8 cellular contexts compared by ENCODE assay signal in the genomic region with DNA sequence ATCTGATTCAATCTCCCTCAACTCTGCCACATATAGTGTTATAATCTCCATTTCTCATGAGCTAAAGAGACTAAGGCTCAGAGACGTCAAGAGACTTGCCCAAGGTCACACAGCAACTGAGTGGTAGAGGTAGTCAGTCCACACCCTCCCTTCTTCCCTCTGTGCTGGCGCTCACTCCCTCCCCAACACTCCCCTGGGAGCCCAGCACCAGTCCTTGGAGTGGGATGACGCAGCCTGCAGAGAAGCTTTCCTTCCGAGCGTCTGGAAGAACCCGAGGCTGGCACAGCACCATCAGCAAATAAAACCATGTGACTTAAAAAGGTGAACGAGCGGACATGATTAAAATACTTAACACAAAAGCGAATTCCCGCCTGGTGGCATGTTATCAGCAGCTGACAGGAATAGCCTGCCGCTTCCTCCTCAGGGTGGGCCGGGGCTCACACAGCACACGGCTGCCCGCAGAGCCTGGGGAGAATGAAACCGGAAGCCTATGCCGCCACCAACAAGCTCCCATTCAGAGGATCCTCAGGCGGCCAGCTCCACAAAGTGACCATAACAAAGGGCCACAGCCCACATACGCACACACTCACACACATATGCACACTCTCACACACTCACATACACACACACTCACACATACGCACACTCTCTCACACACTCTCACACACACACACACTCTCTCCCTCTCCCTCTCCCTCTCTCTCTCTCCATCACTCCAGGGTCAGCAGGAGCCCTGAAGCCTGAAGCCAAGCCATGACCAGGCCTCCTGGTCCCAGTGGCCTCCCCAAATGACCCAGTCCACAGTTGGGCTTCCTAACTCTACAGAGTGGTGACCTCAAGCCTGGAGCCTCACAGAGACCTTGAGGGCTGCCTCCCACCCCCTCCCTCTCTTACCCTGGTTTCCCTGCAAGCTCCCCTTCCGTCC.
A peak's percentile ranks its signal among the peaks of the same experiment; 100 is the strongest.
DNase-seq lines count a peak whose midpoint lies in the region; ATAC-seq and TF ChIP-seq lines count a peak whose summit lies in the region.

No MANE protein-coding gene starts in this region.

- H3K4me3 ChIP-seq in Loucy (ENCODE audit: low read length, poor library complexity, severe bottlenecking) = peak overlapping the region; percentile 71

- peaks cover 5% of the 10 kb centered on the region; the same call in 1 of the 2 replicates for H3K36me3 ChIP-seq in Loucy (ENCODE audit: insufficient read depth, low read length)

- TF ChIP-seq CTCF in Loucy (conservative IDR thresholded peaks at IDR 0.05; ENCODE audit: low read length) = no peak

- peaks cover 83% of the 10 kb centered on the region for H3K79me2 ChIP-seq in Loucy (ENCODE audit: insufficient read depth, low read length)

- peak overlapping the region; percentile 41 for H3K4me3 Mint-ChIP-seq in activated CD8-positive, alpha-beta T cell treated with anti-CD3 and anti-CD28 coated beads, Interleukin-2, amount 10 ng/mL, durations not matched to agents 7 days and 5 days

- H2AFZ ChIP-seq in Loucy (ENCODE audit: low read length) = no peak overlapping the region

- no peaks in the 10 kb centered on the region for H3K27me3 ChIP-seq in Loucy (ENCODE audit: insufficient read depth, low read length, poor library complexity, severe bottlenecking)

- no peaks in the 10 kb centered on the region for H3K9me3 ChIP-seq in Loucy (ENCODE audit: insufficient read depth, low read depth, low read length)

- H3K9ac ChIP-seq in Loucy (ENCODE audit: low read depth, low read length, poor library complexity, severe bottlenecking) = peak overlapping the region; percentile 88

- H3K9me2 ChIP-seq in Loucy (replicated peaks; ENCODE audit: low read depth, low read length) = no peaks in the 10 kb centered on the region

- no peaks in the 10 kb centered on the region for H3K9me3 Mint-ChIP-seq in activated CD8-positive, alpha-beta T cell treated with anti-CD3 and anti-CD28 coated beads, Interleukin-2, amount 10 ng/mL, durations not matched to agents 7 days and 5 days (ENCODE audit: insufficient read depth)

- no peak for DNase-seq in activated CD4-positive, CD25-positive, alpha-beta regulatory T cell treated with anti-CD3 and anti-CD28 coated beads, Interleukin-2, amount 50 U/mL, for 72 hours
- peak; percentile 62 for DNase-seq in activated CD8-positive, alpha-beta T cell treated with anti-CD3 and anti-CD28 coated beads, Interleukin-2, amount 10 ng/mL, durations not matched to agents 7 days and 5 days
- DNase-seq in glomerular endothelial cell (ENCODE audit: extremely low read depth, low read depth, low spot score) = peak; percentile 98
- DNase-seq in non-pigmented ciliary epithelial cell (ENCODE audit: low read depth) = peak; percentile 61
- no peak for DNase-seq in NCI-H1105 treated with DMSO at 0.1 percent for 48 hours (lab: John Stamatoyannopoulos, UW)

- CTCF ChIA-PET in activated CD8-positive, alpha-beta T cell treated with anti-CD3 and anti-CD28 coated beads, Interleukin-2, amount 10 ng/mL, durations not matched to agents 7 days and 5 days (lab: Charles Lee) = interaction anchor here (0.7 to 1.4 kb wide), 2 partner anchors 44 to 120 kb away, joined by 4 to 5 read pairs; partner anchors contain the start of gene XXYLT1

- H3F3A ChIP-seq in Loucy (ENCODE audit: low read depth) = peaks cover 18% of the 10 kb centered on the region

- H3K4me1 ChIP-seq in Loucy (ENCODE audit: insufficient read depth, low read length, poor library complexity, severe bottlenecking) = peaks cover 87% of the 10 kb centered on the region

- no peaks in the 10 kb centered on the region for H3K27me3 Mint-ChIP-seq in activated CD8-positive, alpha-beta T cell treated with anti-CD3 and anti-CD28 coated beads, Interleukin-2, amount 10 ng/mL, durations not matched to agents 7 days and 5 days (ENCODE audit: low read depth)

- peaks cover 53% of the 10 kb centered on the region for H3K4me1 Mint-ChIP-seq in activated CD8-positive, alpha-beta T cell treated with anti-CD3 and anti-CD28 coated beads, Interleukin-2, amount 10 ng/mL, durations not matched to agents 7 days and 5 days (ENCODE audit: low read depth)

- POLR2A ChIA-PET in activated CD8-positive, alpha-beta T cell treated with anti-CD3 and anti-CD28 coated beads, Interleukin-2, amount 10 ng/mL, durations not matched to agents 7 days and 5 days (lab: Charles Lee) = no interaction called here

- H4K20me1 ChIP-seq in Loucy (ENCODE audit: insufficient read depth, low read length, poor library complexity, severe bottlenecking) = no peaks in the 10 kb centered on the region

- peak; percentile 39 to 53 for ATAC-seq in activated CD4-positive, CD25-positive, alpha-beta regulatory T cell treated with anti-CD3 and anti-CD28 coated beads, Interleukin-2, amount 50 U/mL, for 24 hours
- ATAC-seq in activated CD8-positive, alpha-beta T cell treated with anti-CD3 and anti-CD28 coated beads, Interleukin-2, amount 10 ng/mL, durations not matched to agents 7 days and 5 days = peak; percentile 76
- ATAC-seq in HG03457 (IDR thresholded peaks at IDR 0.05; ENCODE audit: unreplicated experiment) = no peak

- peak overlapping the region; percentile 57 for H3K27ac Mint-ChIP-seq in activated CD8-positive, alpha-beta T cell treated with anti-CD3 and anti-CD28 coated beads, Interleukin-2, amount 10 ng/mL, durations not matched to agents 7 days and 5 days

- H3K36me3 Mint-ChIP-seq in activated CD8-positive, alpha-beta T cell treated with anti-CD3 and anti-CD28 coated beads, Interleukin-2, amount 10 ng/mL, durations not matched to agents 7 days and 5 days (ENCODE audit: low read depth) = no peaks in the 10 kb centered on the region

- H3K4me2 ChIP-seq in Loucy (ENCODE audit: low read depth, low read length, poor library complexity, severe bottlenecking) = peak overlapping the region; percentile 93

Comparison
In these comparisons a context has a peak if more than half of its experiments do, and no peak if none do; other contexts are left out.
1. DNase-seq: peak in activated CD8-positive, alpha-beta T cell treated with anti-CD3 and anti-CD28 coated beads, Interleukin-2, amount 10 ng/mL, durations not matched to agents 7 days and 5 days (single experiment), glomerular endothelial cell (single experiment) and non-pigmented ciliary epithelial cell (single experiment); none in activated CD4-positive, CD25-positive, alpha-beta regulatory T cell treated with anti-CD3 and anti-CD28 coated beads, Interleukin-2, amount 50 U/mL, for 72 hours (single experiment) and NCI-H1105 treated with DMSO at 0.1 percent for 48 hours (single experiment).